In the genomic region with DNA sequence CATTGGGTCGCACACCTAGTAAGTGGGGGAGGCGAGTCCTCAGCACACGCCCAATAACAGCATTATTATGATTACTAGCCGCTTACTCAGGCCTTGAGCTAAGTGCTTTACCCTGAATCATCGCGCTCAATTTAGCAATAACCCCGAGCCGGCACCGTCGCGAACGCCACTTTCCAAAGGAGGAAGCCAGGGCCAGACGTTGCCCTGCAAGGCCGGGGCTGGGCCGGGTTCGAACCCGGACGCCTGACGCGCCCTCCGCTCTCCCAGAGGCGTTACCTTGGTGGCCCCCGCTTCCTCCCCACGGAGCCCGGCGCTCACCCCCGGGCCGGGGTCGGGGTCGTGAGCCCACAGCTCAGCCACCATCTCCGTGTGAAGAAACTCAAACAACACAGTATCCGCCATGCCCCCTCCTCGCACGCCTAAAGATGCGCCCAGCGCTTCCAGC, we compare ENCODE assay signal across 1 cellular context.
TF ChIP-seq lines count a peak whose summit lies in the region.

A gene with protein sequence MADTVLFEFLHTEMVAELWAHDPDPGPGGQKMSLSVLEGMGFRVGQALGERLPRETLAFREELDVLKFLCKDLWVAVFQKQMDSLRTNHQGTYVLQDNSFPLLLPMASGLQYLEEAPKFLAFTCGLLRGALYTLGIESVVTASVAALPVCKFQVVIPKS (minus strand): TSS at position 421 of the 445 bp plus-strand sequence. CDS start 19 bp downstream, at position 402.

TF ChIP-seq in K562, 482 proteins besides CTCF, POLR2A, EP300 and RAD21 (continued from another document and continues in another):
- TF ChIP-seq, protein P1, sequence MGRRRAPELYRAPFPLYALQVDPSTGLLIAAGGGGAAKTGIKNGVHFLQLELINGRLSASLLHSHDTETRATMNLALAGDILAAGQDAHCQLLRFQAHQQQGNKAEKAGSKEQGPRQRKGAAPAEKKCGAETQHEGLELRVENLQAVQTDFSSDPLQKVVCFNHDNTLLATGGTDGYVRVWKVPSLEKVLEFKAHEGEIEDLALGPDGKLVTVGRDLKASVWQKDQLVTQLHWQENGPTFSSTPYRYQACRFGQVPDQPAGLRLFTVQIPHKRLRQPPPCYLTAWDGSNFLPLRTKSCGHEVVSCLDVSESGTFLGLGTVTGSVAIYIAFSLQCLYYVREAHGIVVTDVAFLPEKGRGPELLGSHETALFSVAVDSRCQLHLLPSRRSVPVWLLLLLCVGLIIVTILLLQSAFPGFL (CRISPR knock-in tag; IDR thresholded peaks at IDR 0.05) = no peak
- TF ChIP-seq SRSF9 (IDR thresholded peaks at IDR 0.05; ENCODE audit: borderline replicate concordance, low read depth, low read length) (no peak), PHTF2 (CRISPR knock-in tag; IDR thresholded peaks at IDR 0.05) (no peak), KHSRP (IDR thresholded peaks at IDR 0.05) (no peak), CBX5 (IDR thresholded peaks at IDR 0.05; ENCODE audit: borderline replicate concordance, low read depth) (no peak), RBM14 (IDR thresholded peaks at IDR 0.05; ENCODE audit: borderline replicate concordance, insufficient read depth, low read depth, low read length) (no peak), MTA3 (IDR thresholded peaks at IDR 0.05; ENCODE audit: borderline replicate concordance) (peak; percentile 8; the same call in 1 of the 2 replicates), NFIC (IDR thresholded peaks at IDR 0.05) (no peak), SPI1 (IDR thresholded peaks at IDR 0.05; ENCODE audit: borderline replicate concordance, low read depth, low read length) (0 out of 2 replicates have a peak, but pooled peaks have one; percentile 19), SAP30 (IDR thresholded peaks at IDR 0.05; ENCODE audit: borderline replicate concordance, insufficient read depth, low read depth, low read length, poor library complexity, severe bottlenecking) (peak; percentile 85), ZBTB1 (CRISPR knock-in tag; IDR thresholded peaks at IDR 0.05; ENCODE audit: borderline replicate concordance, low read depth) (peak; percentile 35; the same call in 1 of the 2 replicates), POLR2AphosphoS5 (IDR thresholded peaks at IDR 0.05; ENCODE audit: control insufficient read depth, insufficient read depth, low read depth, low read length) (peak; percentile 68; the same call in 1 of the 2 replicates), SRSF7 (optimal IDR thresholded peaks at IDR 0.05; ENCODE audit: low read depth, low read length) (no peak), ZBTB17 (CRISPR knock-in tag; IDR thresholded peaks at IDR 0.05) (0 out of 2 replicates have a peak, but pooled peaks have one; percentile 19), ZNF75A (CRISPR knock-in tag; IDR thresholded peaks at IDR 0.05) (no peak), TEAD1 (CRISPR knock-in tag; IDR thresholded peaks at IDR 0.05) (peak in 1 of 2 experiments; percentile 82; a peak in 1 of 4 replicates), RBBP5 (IDR thresholded peaks at IDR 0.05; ENCODE audit: borderline replicate concordance, insufficient read depth, low read length, poor library complexity, severe bottlenecking) (peak; percentile 77), KDM1A (IDR thresholded peaks at IDR 0.05) (no peak), CBFB (CRISPR knock-in tag; IDR thresholded peaks at IDR 0.05) (no peak), MYC (IDR thresholded peaks at IDR 0.05; ENCODE audit: low read depth, low read length) (no peak), MYC (CRISPR knock-in tag; IDR thresholded peaks at IDR 0.05; ENCODE audit: borderline replicate concordance, low read depth) (peak; percentile 71; the same call in 1 of the 2 replicates), CC2D1A (IDR thresholded peaks at IDR 0.05) (no peak), ZNF584 (CRISPR knock-in tag; IDR thresholded peaks at IDR 0.05; ENCODE audit: low read depth) (no peak), ZNF311 (CRISPR knock-in tag; IDR thresholded peaks at IDR 0.05) (no peak), PCBP1 (IDR thresholded peaks at IDR 0.05; ENCODE audit: low read depth, low read length, poor library complexity, severe bottlenecking) (peak; percentile 43), ZFX (CRISPR knock-in tag; IDR thresholded peaks at IDR 0.05) (peak; percentile 95), FOSL1 (tag; conservative IDR thresholded peaks at IDR 0.05) (peak; percentile 34; the same call in 1 of the 2 replicates), KLF10 (CRISPR knock-in tag; IDR thresholded peaks at IDR 0.05) (no peak), TCF3 (CRISPR knock-in tag; IDR thresholded peaks at IDR 0.05) (no peak), ZNF232 (CRISPR knock-in tag; IDR thresholded peaks at IDR 0.05) (no peak), CHD1 (IDR thresholded peaks at IDR 0.05; ENCODE audit: low read length) (peak; percentile 83), ZNF224 (CRISPR knock-in tag; IDR thresholded peaks at IDR 0.05) (no peak), SIN3B (IDR thresholded peaks at IDR 0.05; ENCODE audit: low read depth) (peak; percentile 87), HMG20A (CRISPR knock-in tag; conservative IDR thresholded peaks at IDR 0.05) (no peak), RFX1 (IDR thresholded peaks at IDR 0.05) (no peak), SMC3 (conservative IDR thresholded peaks at IDR 0.05; ENCODE audit: insufficient read depth, low read depth, low read length) (no peak), RUNX1 (IDR thresholded peaks at IDR 0.05; ENCODE audit: low read depth) (no peak), ESRRA (IDR thresholded peaks at IDR 0.05; ENCODE audit: borderline replicate concordance, low read depth) (no peak)
- TF ChIP-seq, protein P2, sequence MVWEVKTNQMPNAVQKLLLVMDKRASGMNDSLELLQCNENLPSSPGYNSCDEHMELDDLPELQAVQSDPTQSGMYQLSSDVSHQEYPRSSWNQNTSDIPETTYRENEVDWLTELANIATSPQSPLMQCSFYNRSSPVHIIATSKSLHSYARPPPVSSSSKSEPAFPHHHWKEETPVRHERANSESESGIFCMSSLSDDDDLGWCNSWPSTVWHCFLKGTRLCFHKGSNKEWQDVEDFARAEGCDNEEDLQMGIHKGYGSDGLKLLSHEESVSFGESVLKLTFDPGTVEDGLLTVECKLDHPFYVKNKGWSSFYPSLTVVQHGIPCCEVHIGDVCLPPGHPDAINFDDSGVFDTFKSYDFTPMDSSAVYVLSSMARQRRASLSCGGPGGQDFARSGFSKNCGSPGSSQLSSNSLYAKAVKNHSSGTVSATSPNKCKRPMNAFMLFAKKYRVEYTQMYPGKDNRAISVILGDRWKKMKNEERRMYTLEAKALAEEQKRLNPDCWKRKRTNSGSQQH (CRISPR knock-in tag; IDR thresholded peaks at IDR 0.05) = no peak
- TF ChIP-seq, protein P3, sequence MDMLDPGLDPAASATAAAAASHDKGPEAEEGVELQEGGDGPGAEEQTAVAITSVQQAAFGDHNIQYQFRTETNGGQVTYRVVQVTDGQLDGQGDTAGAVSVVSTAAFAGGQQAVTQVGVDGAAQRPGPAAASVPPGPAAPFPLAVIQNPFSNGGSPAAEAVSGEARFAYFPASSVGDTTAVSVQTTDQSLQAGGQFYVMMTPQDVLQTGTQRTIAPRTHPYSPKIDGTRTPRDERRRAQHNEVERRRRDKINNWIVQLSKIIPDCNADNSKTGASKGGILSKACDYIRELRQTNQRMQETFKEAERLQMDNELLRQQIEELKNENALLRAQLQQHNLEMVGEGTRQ (CRISPR knock-in tag; IDR thresholded peaks at IDR 0.05) = no peak
- TF ChIP-seq, protein P4, sequence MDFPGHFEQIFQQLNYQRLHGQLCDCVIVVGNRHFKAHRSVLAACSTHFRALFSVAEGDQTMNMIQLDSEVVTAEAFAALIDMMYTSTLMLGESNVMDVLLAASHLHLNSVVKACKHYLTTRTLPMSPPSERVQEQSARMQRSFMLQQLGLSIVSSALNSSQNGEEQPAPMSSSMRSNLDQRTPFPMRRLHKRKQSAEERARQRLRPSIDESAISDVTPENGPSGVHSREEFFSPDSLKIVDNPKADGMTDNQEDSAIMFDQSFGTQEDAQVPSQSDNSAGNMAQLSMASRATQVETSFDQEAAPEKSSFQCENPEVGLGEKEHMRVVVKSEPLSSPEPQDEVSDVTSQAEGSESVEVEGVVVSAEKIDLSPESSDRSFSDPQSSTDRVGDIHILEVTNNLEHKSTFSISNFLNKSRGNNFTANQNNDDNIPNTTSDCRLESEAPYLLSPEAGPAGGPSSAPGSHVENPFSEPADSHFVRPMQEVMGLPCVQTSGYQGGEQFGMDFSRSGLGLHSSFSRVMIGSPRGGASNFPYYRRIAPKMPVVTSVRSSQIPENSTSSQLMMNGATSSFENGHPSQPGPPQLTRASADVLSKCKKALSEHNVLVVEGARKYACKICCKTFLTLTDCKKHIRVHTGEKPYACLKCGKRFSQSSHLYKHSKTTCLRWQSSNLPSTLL (IDR thresholded peaks at IDR 0.05) = no peak
- TF ChIP-seq, protein P5, sequence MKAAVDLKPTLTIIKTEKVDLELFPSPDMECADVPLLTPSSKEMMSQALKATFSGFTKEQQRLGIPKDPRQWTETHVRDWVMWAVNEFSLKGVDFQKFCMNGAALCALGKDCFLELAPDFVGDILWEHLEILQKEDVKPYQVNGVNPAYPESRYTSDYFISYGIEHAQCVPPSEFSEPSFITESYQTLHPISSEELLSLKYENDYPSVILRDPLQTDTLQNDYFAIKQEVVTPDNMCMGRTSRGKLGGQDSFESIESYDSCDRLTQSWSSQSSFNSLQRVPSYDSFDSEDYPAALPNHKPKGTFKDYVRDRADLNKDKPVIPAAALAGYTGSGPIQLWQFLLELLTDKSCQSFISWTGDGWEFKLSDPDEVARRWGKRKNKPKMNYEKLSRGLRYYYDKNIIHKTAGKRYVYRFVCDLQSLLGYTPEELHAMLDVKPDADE (conservative IDR thresholded peaks at IDR 0.05; ENCODE audit: control insufficient read depth, low read depth, low read length) = 0 out of 2 replicates have a peak, but pooled peaks have one; percentile 21
- TF ChIP-seq, protein P6, sequence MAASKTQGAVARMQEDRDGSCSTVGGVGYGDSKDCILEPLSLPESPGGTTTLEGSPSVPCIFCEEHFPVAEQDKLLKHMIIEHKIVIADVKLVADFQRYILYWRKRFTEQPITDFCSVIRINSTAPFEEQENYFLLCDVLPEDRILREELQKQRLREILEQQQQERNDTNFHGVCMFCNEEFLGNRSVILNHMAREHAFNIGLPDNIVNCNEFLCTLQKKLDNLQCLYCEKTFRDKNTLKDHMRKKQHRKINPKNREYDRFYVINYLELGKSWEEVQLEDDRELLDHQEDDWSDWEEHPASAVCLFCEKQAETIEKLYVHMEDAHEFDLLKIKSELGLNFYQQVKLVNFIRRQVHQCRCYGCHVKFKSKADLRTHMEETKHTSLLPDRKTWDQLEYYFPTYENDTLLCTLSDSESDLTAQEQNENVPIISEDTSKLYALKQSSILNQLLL (CRISPR knock-in tag; IDR thresholded peaks at IDR 0.05; ENCODE audit: borderline replicate concordance) = no peak
- TF ChIP-seq, protein P7, sequence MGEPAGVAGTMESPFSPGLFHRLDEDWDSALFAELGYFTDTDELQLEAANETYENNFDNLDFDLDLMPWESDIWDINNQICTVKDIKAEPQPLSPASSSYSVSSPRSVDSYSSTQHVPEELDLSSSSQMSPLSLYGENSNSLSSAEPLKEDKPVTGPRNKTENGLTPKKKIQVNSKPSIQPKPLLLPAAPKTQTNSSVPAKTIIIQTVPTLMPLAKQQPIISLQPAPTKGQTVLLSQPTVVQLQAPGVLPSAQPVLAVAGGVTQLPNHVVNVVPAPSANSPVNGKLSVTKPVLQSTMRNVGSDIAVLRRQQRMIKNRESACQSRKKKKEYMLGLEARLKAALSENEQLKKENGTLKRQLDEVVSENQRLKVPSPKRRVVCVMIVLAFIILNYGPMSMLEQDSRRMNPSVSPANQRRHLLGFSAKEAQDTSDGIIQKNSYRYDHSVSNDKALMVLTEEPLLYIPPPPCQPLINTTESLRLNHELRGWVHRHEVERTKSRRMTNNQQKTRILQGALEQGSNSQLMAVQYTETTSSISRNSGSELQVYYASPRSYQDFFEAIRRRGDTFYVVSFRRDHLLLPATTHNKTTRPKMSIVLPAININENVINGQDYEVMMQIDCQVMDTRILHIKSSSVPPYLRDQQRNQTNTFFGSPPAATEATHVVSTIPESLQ (CRISPR knock-in tag; IDR thresholded peaks at IDR 0.05) = 0 out of 2 replicates have a peak, but pooled peaks have one; percentile 72
- TF ChIP-seq, protein P8, sequence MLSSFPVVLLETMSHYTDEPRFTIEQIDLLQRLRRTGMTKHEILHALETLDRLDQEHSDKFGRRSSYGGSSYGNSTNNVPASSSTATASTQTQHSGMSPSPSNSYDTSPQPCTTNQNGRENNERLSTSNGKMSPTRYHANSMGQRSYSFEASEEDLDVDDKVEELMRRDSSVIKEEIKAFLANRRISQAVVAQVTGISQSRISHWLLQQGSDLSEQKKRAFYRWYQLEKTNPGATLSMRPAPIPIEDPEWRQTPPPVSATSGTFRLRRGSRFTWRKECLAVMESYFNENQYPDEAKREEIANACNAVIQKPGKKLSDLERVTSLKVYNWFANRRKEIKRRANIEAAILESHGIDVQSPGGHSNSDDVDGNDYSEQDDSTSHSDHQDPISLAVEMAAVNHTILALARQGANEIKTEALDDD (IDR thresholded peaks at IDR 0.05) = peak; percentile 46; the same call in 1 of the 2 replicates
- TF ChIP-seq, protein P9, sequence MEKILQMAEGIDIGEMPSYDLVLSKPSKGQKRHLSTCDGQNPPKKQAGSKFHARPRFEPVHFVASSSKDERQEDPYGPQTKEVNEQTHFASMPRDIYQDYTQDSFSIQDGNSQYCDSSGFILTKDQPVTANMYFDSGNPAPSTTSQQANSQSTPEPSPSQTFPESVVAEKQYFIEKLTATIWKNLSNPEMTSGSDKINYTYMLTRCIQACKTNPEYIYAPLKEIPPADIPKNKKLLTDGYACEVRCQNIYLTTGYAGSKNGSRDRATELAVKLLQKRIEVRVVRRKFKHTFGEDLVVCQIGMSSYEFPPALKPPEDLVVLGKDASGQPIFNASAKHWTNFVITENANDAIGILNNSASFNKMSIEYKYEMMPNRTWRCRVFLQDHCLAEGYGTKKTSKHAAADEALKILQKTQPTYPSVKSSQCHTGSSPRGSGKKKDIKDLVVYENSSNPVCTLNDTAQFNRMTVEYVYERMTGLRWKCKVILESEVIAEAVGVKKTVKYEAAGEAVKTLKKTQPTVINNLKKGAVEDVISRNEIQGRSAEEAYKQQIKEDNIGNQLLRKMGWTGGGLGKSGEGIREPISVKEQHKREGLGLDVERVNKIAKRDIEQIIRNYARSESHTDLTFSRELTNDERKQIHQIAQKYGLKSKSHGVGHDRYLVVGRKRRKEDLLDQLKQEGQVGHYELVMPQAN (IDR thresholded peaks at IDR 0.05; ENCODE audit: borderline replicate concordance) = no peak
- TF ChIP-seq, protein P10, sequence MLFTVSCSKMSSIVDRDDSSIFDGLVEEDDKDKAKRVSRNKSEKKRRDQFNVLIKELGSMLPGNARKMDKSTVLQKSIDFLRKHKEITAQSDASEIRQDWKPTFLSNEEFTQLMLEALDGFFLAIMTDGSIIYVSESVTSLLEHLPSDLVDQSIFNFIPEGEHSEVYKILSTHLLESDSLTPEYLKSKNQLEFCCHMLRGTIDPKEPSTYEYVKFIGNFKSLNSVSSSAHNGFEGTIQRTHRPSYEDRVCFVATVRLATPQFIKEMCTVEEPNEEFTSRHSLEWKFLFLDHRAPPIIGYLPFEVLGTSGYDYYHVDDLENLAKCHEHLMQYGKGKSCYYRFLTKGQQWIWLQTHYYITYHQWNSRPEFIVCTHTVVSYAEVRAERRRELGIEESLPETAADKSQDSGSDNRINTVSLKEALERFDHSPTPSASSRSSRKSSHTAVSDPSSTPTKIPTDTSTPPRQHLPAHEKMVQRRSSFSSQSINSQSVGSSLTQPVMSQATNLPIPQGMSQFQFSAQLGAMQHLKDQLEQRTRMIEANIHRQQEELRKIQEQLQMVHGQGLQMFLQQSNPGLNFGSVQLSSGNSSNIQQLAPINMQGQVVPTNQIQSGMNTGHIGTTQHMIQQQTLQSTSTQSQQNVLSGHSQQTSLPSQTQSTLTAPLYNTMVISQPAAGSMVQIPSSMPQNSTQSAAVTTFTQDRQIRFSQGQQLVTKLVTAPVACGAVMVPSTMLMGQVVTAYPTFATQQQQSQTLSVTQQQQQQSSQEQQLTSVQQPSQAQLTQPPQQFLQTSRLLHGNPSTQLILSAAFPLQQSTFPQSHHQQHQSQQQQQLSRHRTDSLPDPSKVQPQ (CRISPR knock-in tag; IDR thresholded peaks at IDR 0.05; ENCODE audit: borderline replicate concordance) = no peak
